ENCODE assay signal across 16 cellular contexts in the genomic region with DNA sequence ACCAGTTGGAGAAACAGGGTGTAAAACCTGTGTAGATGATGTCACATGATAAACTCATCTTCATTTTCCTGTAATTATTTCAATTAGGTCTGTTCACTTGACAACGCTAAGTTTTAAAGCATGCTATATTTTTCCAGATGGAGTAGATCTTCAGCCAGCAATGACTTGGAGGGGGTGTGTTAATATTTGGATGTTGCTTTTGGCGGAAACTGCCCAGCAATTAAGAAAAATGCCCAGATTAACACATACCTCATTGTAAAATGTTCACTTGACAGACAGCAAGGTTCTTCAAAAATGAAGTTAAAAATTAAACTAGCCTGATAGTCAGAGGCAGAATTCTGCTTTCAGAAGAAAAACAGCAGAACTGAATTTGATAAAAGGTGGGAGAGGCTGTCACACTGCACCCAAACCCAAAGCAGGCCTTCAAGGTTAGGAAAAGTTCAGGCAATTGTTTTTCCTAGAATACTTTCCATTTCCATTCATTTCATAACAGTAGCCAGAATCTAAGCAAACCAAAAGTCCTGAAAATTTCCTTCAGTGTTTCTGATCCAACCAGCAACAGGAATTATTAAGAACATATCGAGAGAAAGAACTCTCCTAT. TPM values are rescaled to one million over a fixed set of nuclear protein-coding genes. Genes with fewer than 3 reads are reported as not detected.
DNase-seq lines count a peak whose midpoint lies in the region; ATAC-seq and TF ChIP-seq lines count a peak whose summit lies in the region.
"Had no signal": no experiment of that assay in that cellular context is flagged by ENCODE, and none has a peak within 500 bp of the region (broad histone marks: within the 10 kb centered on the region; RNA-seq: fewer than 3 reads in every experiment).

No MANE protein-coding gene starts in this region.

- no peak for DNase-seq in right cardiac atrium
- DNase-seq in right atrium auricular region (ENCODE audit: low spot score) = no peak
- no peak for DNase-seq in chondrocyte (ENCODE audit: low spot score)
- DNase-seq in amygdala (lab: John Stamatoyannopoulos, UW) = no peak
- no peak for DNase-seq in body of pancreas
- no peak for DNase-seq in D341Med (ENCODE audit: low spot score)
- DNase-seq: BE2C; CD4-positive, alpha-beta memory T cell; DND-41; GDM1; HFFc6 had no signal

- H3K27ac ChIP-seq in right cardiac atrium (ENCODE audit: low read length) = no peak overlapping the region
- H3K27ac ChIP-seq in right atrium auricular region = no peak overlapping the region
- peak overlapping the region in 1 of 4 donors; percentile 53 for H3K27ac ChIP-seq in body of pancreas
- H3K27ac ChIP-seq: C4-2B had no signal

- H3K36me3 ChIP-seq in right atrium auricular region = peaks cover 11% of the 10 kb centered on the region
- no peaks in the 10 kb centered on the region for H3K36me3 ChIP-seq in body of pancreas (replicated peaks in 1 of 2; ENCODE audit: insufficient read depth in 1 of 2, low read depth in 2 of 2)
- H3K36me3 ChIP-seq: HAP-1 had no signal

- TF ChIP-seq POLR2A in body of pancreas (IDR thresholded peaks at IDR 0.05) = no peak

- intact Hi-C loops in right cardiac atrium (cut with DNase I) = no loop called here
- intact Hi-C loops in body of pancreas (cut with DNase I) = no loop called here

- no peak for TF ChIP-seq CTCF in right atrium auricular region (IDR thresholded peaks at IDR 0.05)
- no peak for TF ChIP-seq CTCF in chondrocyte (IDR thresholded peaks at IDR 0.05)
- TF ChIP-seq CTCF in nephron (IDR thresholded peaks at IDR 0.05; ENCODE audit: unreplicated experiment in 3 of 3) = no peak
- TF ChIP-seq CTCF in body of pancreas (IDR thresholded peaks at IDR 0.05) = no peak

- 57% methylated on average over 3 of the region's 3 CpGs for WGBS in right cardiac atrium
- WGBS in body of pancreas, 2 donors = 49 to 62% methylated on average over 3 of the region's 3 CpGs

- peak; percentile 14 to 70 for ATAC-seq in right cardiac atrium
- no peak for ATAC-seq in body of pancreas

- H3K27ac Mint-ChIP-seq in chondrocyte (ENCODE audit: unreplicated experiment) (peak overlapping the region; percentile 42), nephron (peak overlapping the region; percentile 7 to 62 (median 51))
- H3K27ac Mint-ChIP-seq: CD4-positive, alpha-beta memory T cell; HFFc6 had no signal

- H3K36me3 Mint-ChIP-seq in chondrocyte (ENCODE audit: low read depth) (peaks cover 1% of the 10 kb centered on the region), nephron (ENCODE audit: low read depth) (peaks cover 67% of the 10 kb centered on the region)

- H3K9me3 ChIP-seq in right cardiac atrium (ENCODE audit: control insufficient read depth, low read length) (no peaks in the 10 kb centered on the region), right atrium auricular region (no peaks in the 10 kb centered on the region), body of pancreas (no peaks in the 10 kb centered on the region)
- H3K9me3 ChIP-seq: BE2C, HAP-1 had no signal

- H3K4me3 ChIP-seq in right cardiac atrium (ENCODE audit: low read length) (no peak overlapping the region), right atrium auricular region (no peak overlapping the region), body of pancreas (no peak overlapping the region)
- H3K4me3 ChIP-seq: HAP-1 had no signal

- H3K27me3 ChIP-seq in right cardiac atrium (ENCODE audit: control insufficient read depth, insufficient read depth) (no peaks in the 10 kb centered on the region), right atrium auricular region (no peaks in the 10 kb centered on the region), body of pancreas (no peaks in the 10 kb centered on the region)
- H3K27me3 ChIP-seq: BE2C had no signal

- peaks cover 23% of the 10 kb centered on the region for H3K4me1 Mint-ChIP-seq in chondrocyte (ENCODE audit: low read depth)
- H3K4me1 Mint-ChIP-seq in nephron = peaks cover 15% of the 10 kb centered on the region
- H3K4me1 Mint-ChIP-seq: CD4-positive, alpha-beta memory T cell had no signal

- no peak overlapping the region for H3K4me3 Mint-ChIP-seq in chondrocyte (ENCODE audit: unreplicated experiment)
- no peak overlapping the region for H3K4me3 Mint-ChIP-seq in nephron
- H3K4me3 Mint-ChIP-seq: CD4-positive, alpha-beta memory T cell; HFFc6 had no signal

- H3K9me3 Mint-ChIP-seq in chondrocyte (ENCODE audit: low read depth) = no peaks in the 10 kb centered on the region
- no peaks in the 10 kb centered on the region for H3K9me3 Mint-ChIP-seq in nephron
- H3K9me3 Mint-ChIP-seq: CD4-positive, alpha-beta memory T cell; HFFc6 had no signal

- no peaks in the 10 kb centered on the region for H3K4me1 ChIP-seq in right cardiac atrium (ENCODE audit: control insufficient read depth, insufficient read depth, low read length)
- no peaks in the 10 kb centered on the region for H3K4me1 ChIP-seq in right atrium auricular region
- H3K4me1 ChIP-seq in body of pancreas = no peaks in the 10 kb centered on the region
- H3K4me1 ChIP-seq: BE2C had no signal

- H3K27me3 Mint-ChIP-seq in chondrocyte (ENCODE audit: low read depth) = no peaks in the 10 kb centered on the region
- no peaks in the 10 kb centered on the region for H3K27me3 Mint-ChIP-seq in nephron (ENCODE audit: low read depth)
- H3K27me3 Mint-ChIP-seq: CD4-positive, alpha-beta memory T cell had no signal

RNA-seq across cellular contexts. Expression of a gene that starts 33.0 kb away (rescaled TPM):
- total RNA-seq in right cardiac atrium (under 1 TPM in 1 of 4 donors, not detected in 3; 0.50 TPM), right atrium auricular region (not detected), chondrocyte (not detected in 3 replicates), body of pancreas (not detected)
- 0.29 TPM for polyA plus RNA-seq in right cardiac atrium
- total RNA-seq: CD4-positive, alpha-beta memory T cell; H1; HFFc6 had no signal
- polyA plus RNA-seq: AG04450; CD4-positive, alpha-beta memory T cell; H1 had no signal
